In genomic region chrX:262391-262909, GRCh38 we compare ENCODE assay signal across 12 cellular contexts. TPM values are rescaled to one million over a fixed set of nuclear protein-coding genes. Genes with fewer than 3 reads are reported as not detected.
DNase-seq lines count a peak whose midpoint lies in the region; ATAC-seq and TF ChIP-seq lines count a peak whose summit lies in the region.
"Had no signal": no experiment of that assay in that cellular context is flagged by ENCODE, and none has a peak within 500 bp of the region (broad histone marks: within the 10 kb centered on the region; RNA-seq: fewer than 3 reads in every experiment).

No MANE protein-coding gene starts in this region.

- H3K4me3 Mint-ChIP-seq in CD4-positive, alpha-beta T cell: no peak overlapping the region
- H3K4me3 Mint-ChIP-seq in activated naive CD4-positive, alpha-beta T cell treated with anti-CD3 and anti-CD28 coated beads, Interleukin-2, amount 10 ng/mL, durations not matched to agents 7 days and 5 days: no peak overlapping the region
- H3K4me3 Mint-ChIP-seq: CD4-positive, CD25-positive, alpha-beta regulatory T cell; stimulated activated naive CD8-positive, alpha-beta T cell treated with anti-CD3 and anti-CD28 coated beads, Interleukin-15, amount 100 ng/mL, for 72 hours had no signal

- no peak overlapping the region for H3K27ac Mint-ChIP-seq in CD4-positive, alpha-beta T cell
- H3K27ac Mint-ChIP-seq in activated naive CD4-positive, alpha-beta T cell treated with anti-CD3 and anti-CD28 coated beads, Interleukin-2, amount 10 ng/mL, durations not matched to agents 7 days and 5 days: no peak overlapping the region
- H3K27ac Mint-ChIP-seq: CD4-positive, CD25-positive, alpha-beta regulatory T cell; stimulated activated naive CD8-positive, alpha-beta T cell treated with anti-CD3 and anti-CD28 coated beads, Interleukin-15, amount 100 ng/mL, for 72 hours had no signal

- H3K36me3 ChIP-seq in H7 (replicated peaks; ENCODE audit: control insufficient read depth, insufficient read depth, low read length): no peaks in the 10 kb centered on the region
- H3K36me3 ChIP-seq in mesendoderm (ENCODE audit: control insufficient read depth, insufficient read depth, low read length): no peaks in the 10 kb centered on the region
- H3K36me3 ChIP-seq: esophagus squamous epithelium had no signal

- peak overlapping the region; percentile 55 for H3K27ac ChIP-seq in mesendoderm (ENCODE audit: low read depth, low read length)
- H3K27ac ChIP-seq in CD4-positive, alpha-beta T cell (ENCODE audit: low read depth, low read length): no peak overlapping the region
- H3K27ac ChIP-seq: esophagus squamous epithelium had no signal

- no peaks in the 10 kb centered on the region for H3K79me2 ChIP-seq in mesendoderm (ENCODE audit: control insufficient read depth, insufficient read depth, low read length)

- H2BK120ac ChIP-seq in mesendoderm (ENCODE audit: low read depth, low read length): no peak overlapping the region

- H4K8ac ChIP-seq in mesendoderm (ENCODE audit: low read depth, low read length): no peak overlapping the region

- H3K27me3 ChIP-seq in H7 (ENCODE audit: control insufficient read depth, insufficient read depth, low read length) (no peaks in the 10 kb centered on the region), mesendoderm (ENCODE audit: insufficient read depth, low read length, poor library complexity) (no peaks in the 10 kb centered on the region)
- no peaks in the 10 kb centered on the region for H3K27me3 ChIP-seq in CD4-positive, alpha-beta T cell (ENCODE audit: control insufficient read depth, insufficient read depth, low read length)

- no peaks in the 10 kb centered on the region for H3K27me3 Mint-ChIP-seq in CD4-positive, alpha-beta T cell
- H3K27me3 Mint-ChIP-seq in activated naive CD4-positive, alpha-beta T cell treated with anti-CD3 and anti-CD28 coated beads, Interleukin-2, amount 10 ng/mL, durations not matched to agents 7 days and 5 days: no peaks in the 10 kb centered on the region
- H3K27me3 Mint-ChIP-seq: CD4-positive, CD25-positive, alpha-beta regulatory T cell; stimulated activated naive CD8-positive, alpha-beta T cell treated with anti-CD3 and anti-CD28 coated beads, Interleukin-15, amount 100 ng/mL, for 72 hours had no signal

- POLR2A ChIA-PET in CD4-positive, alpha-beta T cell (lab: Charles Lee): no interaction called here

- peak; percentile 34 for DNase-seq in H7
- peak; percentile 13 for DNase-seq in HT-29 (ENCODE audit: low spot score)
- DNase-seq in mesendoderm: no peak
- DNase-seq in NCI-H1105 (lab: John Stamatoyannopoulos, UW): no peak
- DNase-seq in CD4-positive, alpha-beta T cell: no peak
- no peak for DNase-seq in NCI-H1092 treated with DMSO at 0.1 percent for 48 hours (lab: John Stamatoyannopoulos, UW)
- DNase-seq in activated naive CD4-positive, alpha-beta T cell treated with anti-CD3 and anti-CD28 coated beads, Interleukin-2, amount 10 ng/mL, durations not matched to agents 7 days and 5 days: no peak
- DNase-seq: CD4-positive, CD25-positive, alpha-beta regulatory T cell; esophagus squamous epithelium; HCEC 1CT had no signal

- H3K36me3 Mint-ChIP-seq in CD4-positive, alpha-beta T cell (ENCODE audit: low read depth): no peaks in the 10 kb centered on the region
- no peaks in the 10 kb centered on the region for H3K36me3 Mint-ChIP-seq in activated naive CD4-positive, alpha-beta T cell treated with anti-CD3 and anti-CD28 coated beads, Interleukin-2, amount 10 ng/mL, durations not matched to agents 7 days and 5 days
- H3K36me3 Mint-ChIP-seq: CD4-positive, CD25-positive, alpha-beta regulatory T cell had no signal

- H3K79me1 ChIP-seq in mesendoderm (ENCODE audit: low read length): no peaks in the 10 kb centered on the region

- no peak overlapping the region for H3K9ac ChIP-seq in mesendoderm (ENCODE audit: low read length)

- H3K4me1 ChIP-seq in mesendoderm (ENCODE audit: control insufficient read depth, low read depth, low read length): no peaks in the 10 kb centered on the region

- no peak overlapping the region for H2BK5ac ChIP-seq in mesendoderm (ENCODE audit: low read length)

- no peaks in the 10 kb centered on the region for H3K9me3 Mint-ChIP-seq in CD4-positive, alpha-beta T cell
- H3K9me3 Mint-ChIP-seq in activated naive CD4-positive, alpha-beta T cell treated with anti-CD3 and anti-CD28 coated beads, Interleukin-2, amount 10 ng/mL, durations not matched to agents 7 days and 5 days: no peaks in the 10 kb centered on the region
- H3K9me3 Mint-ChIP-seq: CD4-positive, CD25-positive, alpha-beta regulatory T cell; stimulated activated naive CD8-positive, alpha-beta T cell treated with anti-CD3 and anti-CD28 coated beads, Interleukin-15, amount 100 ng/mL, for 72 hours had no signal

- H3K4me2 ChIP-seq in mesendoderm (ENCODE audit: low read length): no peak overlapping the region

- no peak for TF ChIP-seq CTCF in CD4-positive, alpha-beta T cell (IDR thresholded peaks at IDR 0.05)

- CTCF ChIA-PET in CD4-positive, alpha-beta T cell (lab: Charles Lee): no interaction called here
- CTCF ChIA-PET in activated naive CD4-positive, alpha-beta T cell treated with anti-CD3 and anti-CD28 coated beads, Interleukin-2, amount 10 ng/mL, durations not matched to agents 7 days and 5 days (lab: Charles Lee): no interaction called here

- peak overlapping the region; percentile 28 for H3K56ac ChIP-seq in mesendoderm (ENCODE audit: low read length)

- no peak overlapping the region for H2AK5ac ChIP-seq in mesendoderm (ENCODE audit: low read length)

- no peak overlapping the region for H2BK15ac ChIP-seq in mesendoderm (replicated peaks; ENCODE audit: low read depth)

- H3K9me3 ChIP-seq in CD4-positive, alpha-beta T cell (ENCODE audit: control insufficient read depth, low read length): no peaks in the 10 kb centered on the region
- H3K9me3 ChIP-seq: esophagus squamous epithelium had no signal

- intact Hi-C loops in CD4-positive, alpha-beta T cell (cut with DNase I, micrococcal nuclease): no loop called here

- no peaks in the 10 kb centered on the region for H3K4me1 Mint-ChIP-seq in CD4-positive, alpha-beta T cell (ENCODE audit: low read depth)
- no peaks in the 10 kb centered on the region for H3K4me1 Mint-ChIP-seq in activated naive CD4-positive, alpha-beta T cell treated with anti-CD3 and anti-CD28 coated beads, Interleukin-2, amount 10 ng/mL, durations not matched to agents 7 days and 5 days
- H3K4me1 Mint-ChIP-seq: stimulated activated naive CD8-positive, alpha-beta T cell treated with anti-CD3 and anti-CD28 coated beads, Interleukin-15, amount 100 ng/mL, for 72 hours had no signal

- H3K18ac ChIP-seq in mesendoderm (ENCODE audit: low read length): no peak overlapping the region

- H3K23ac ChIP-seq in mesendoderm (ENCODE audit: low read length): no peak overlapping the region

- H3K4me3 ChIP-seq in H7 (ENCODE audit: insufficient read depth, low read depth, low read length) (no peak overlapping the region), mesendoderm (ENCODE audit: low read length) (no peak overlapping the region)
- H3K4me3 ChIP-seq: esophagus squamous epithelium had no signal

- H3K4ac ChIP-seq in mesendoderm (ENCODE audit: low read depth, low read length): no peak overlapping the region

- peak; percentile 89 for ATAC-seq in GM18870 (IDR thresholded peaks at IDR 0.05; ENCODE audit: unreplicated experiment)
- ATAC-seq in CD4-positive, alpha-beta T cell (ENCODE audit: poor library complexity): no peak
- ATAC-seq: stimulated activated naive CD8-positive, alpha-beta T cell treated with anti-CD3 and anti-CD28 coated beads, Interleukin-15, amount 100 ng/mL, for 72 hours had no signal

- WGBS in mesendoderm (ENCODE audit: extremely low coverage, insufficient coverage, low lambda C conversion rate): no CpG with 5 or more reads among the region's 13 CpGs

- no peak overlapping the region for H4K5ac ChIP-seq in mesendoderm (ENCODE audit: low read length)

RNA-seq across cellular contexts. Expression of gene PLCXD1, which starts 18.7 kb away (rescaled TPM):
- total RNA-seq in H7 (2014; rRNA removed; shearing (Covaris generic)): 86.3 and 92.0 TPM in 2 replicates
- total RNA-seq in HT-29 (2014; rRNA removed; shearing (Covaris generic)): 58.2 and 68.3 TPM in 2 replicates
- polyA plus RNA-seq in mesendoderm (2013, experiment 1 of 2): 24.1 TPM
- 26.6 TPM for polyA plus RNA-seq in mesendoderm (2013, experiment 2 of 2)
- total RNA-seq in CD4-positive, alpha-beta T cell: 10 to 100 TPM; 33.0 to 35.8 TPM

RNA-seq across cellular contexts. Expression of gene GTPBP6, which starts 56.1 kb away (rescaled TPM):
- total RNA-seq in H7 (2014; rRNA removed; shearing (Covaris generic)): 38.4 and 48.9 TPM in 2 replicates
- 111 and 120 TPM in 2 replicates for total RNA-seq in HT-29 (2014; rRNA removed; shearing (Covaris generic))
- polyA plus RNA-seq in mesendoderm (2013, experiment 1 of 2): 38.4 TPM
- polyA plus RNA-seq in mesendoderm (2013, experiment 2 of 2): 38.5 TPM
- 10 to 100 TPM; 53.5 to 53.9 TPM for total RNA-seq in CD4-positive, alpha-beta T cell

Comparison
In these comparisons a context has a peak if more than half of its experiments do, and no peak if none do; other contexts are left out.
1. DNase-seq: peak in H7 (single experiment) and HT-29 (single experiment); none in mesendoderm (single experiment), NCI-H1105 (single experiment), CD4-positive, alpha-beta T cell (0 of 10), NCI-H1092 treated with DMSO at 0.1 percent for 48 hours (single experiment) and activated naive CD4-positive, alpha-beta T cell treated with anti-CD3 and anti-CD28 coated beads, Interleukin-2, amount 10 ng/mL, durations not matched to agents 7 days and 5 days (single experiment).